1 cellular context compared by ENCODE assay signal in the genomic region with DNA sequence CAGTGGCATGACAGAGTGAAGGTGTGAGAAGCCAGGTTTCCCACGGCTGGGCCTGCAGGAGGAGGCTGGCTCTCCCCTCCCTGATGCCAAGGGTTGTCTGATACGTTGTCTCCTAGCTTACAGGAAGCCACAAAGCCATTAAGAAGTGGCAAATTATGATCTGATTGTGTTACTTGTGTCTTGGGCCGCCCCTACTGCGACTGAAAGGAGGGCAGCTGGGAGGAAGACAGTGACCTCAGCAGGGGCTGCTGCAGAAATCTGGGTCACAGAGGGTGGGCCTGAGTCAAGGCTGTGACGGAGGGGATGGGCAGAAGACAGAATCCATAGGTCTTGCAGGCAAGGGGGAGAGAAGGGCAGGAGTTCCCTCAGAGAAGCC.
TF ChIP-seq lines count a peak whose summit lies in the region.

No MANE protein-coding gene starts in this region.

TF ChIP-seq in H1, 55 proteins besides CTCF, POLR2A, EP300 and RAD21 (continued from another document):
- TF ChIP-seq YY1 (IDR thresholded peaks at IDR 0.05; ENCODE audit: low read depth, low read length) (no peak), SIX5 (IDR thresholded peaks at IDR 0.05; ENCODE audit: low read depth, low read length) (no peak), CEBPB (IDR thresholded peaks at IDR 0.05; ENCODE audit: low read depth, low read length) (no peak), POLR2AphosphoS5 (IDR thresholded peaks at IDR 0.05; ENCODE audit: low read depth, low read length) (no peak), CBX8 (IDR thresholded peaks at IDR 0.05; ENCODE audit: borderline replicate concordance, low read depth, low read length) (no peak), CHD1 (IDR thresholded peaks at IDR 0.05; ENCODE audit: low read depth, low read length) (no peak), TBP (IDR thresholded peaks at IDR 0.05; ENCODE audit: low read depth, low read length) (no peak), SRF (IDR thresholded peaks at IDR 0.05; ENCODE audit: low read depth, low read length) (no peak), PHF8 (conservative IDR thresholded peaks at IDR 0.05; ENCODE audit: low read depth, low read length) (no peak), TEAD4 (IDR thresholded peaks at IDR 0.05; ENCODE audit: low read depth, low read length) (no peak), BCL11A (IDR thresholded peaks at IDR 0.05; ENCODE audit: low read depth in 2 of 2, low read length in 2 of 2) (no peak), GABPA (IDR thresholded peaks at IDR 0.05; ENCODE audit: borderline replicate concordance, insufficient read depth, low read length) (no peak), FOSL1 (IDR thresholded peaks at IDR 0.05; ENCODE audit: insufficient read depth, low read depth, low read length) (no peak)
- TF ChIP-seq, protein P1, sequence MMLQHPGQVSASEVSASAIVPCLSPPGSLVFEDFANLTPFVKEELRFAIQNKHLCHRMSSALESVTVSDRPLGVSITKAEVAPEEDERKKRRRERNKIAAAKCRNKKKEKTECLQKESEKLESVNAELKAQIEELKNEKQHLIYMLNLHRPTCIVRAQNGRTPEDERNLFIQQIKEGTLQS (IDR thresholded peaks at IDR 0.05; ENCODE audit: insufficient read depth, low read depth, low read length): no peak
- TF ChIP-seq, protein P2, sequence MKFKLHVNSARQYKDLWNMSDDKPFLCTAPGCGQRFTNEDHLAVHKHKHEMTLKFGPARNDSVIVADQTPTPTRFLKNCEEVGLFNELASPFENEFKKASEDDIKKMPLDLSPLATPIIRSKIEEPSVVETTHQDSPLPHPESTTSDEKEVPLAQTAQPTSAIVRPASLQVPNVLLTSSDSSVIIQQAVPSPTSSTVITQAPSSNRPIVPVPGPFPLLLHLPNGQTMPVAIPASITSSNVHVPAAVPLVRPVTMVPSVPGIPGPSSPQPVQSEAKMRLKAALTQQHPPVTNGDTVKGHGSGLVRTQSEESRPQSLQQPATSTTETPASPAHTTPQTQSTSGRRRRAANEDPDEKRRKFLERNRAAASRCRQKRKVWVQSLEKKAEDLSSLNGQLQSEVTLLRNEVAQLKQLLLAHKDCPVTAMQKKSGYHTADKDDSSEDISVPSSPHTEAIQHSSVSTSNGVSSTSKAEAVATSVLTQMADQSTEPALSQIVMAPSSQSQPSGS (IDR thresholded peaks at IDR 0.05; ENCODE audit: low read length): no peak
TF ChIP-seq in H1: peak in this region for 0.
